In genomic region chr3:97971679-97972567, GRCh38 we compare ENCODE assay signal across 8 cellular contexts. TPM values are rescaled to one million over a fixed set of nuclear protein-coding genes. Genes with fewer than 3 reads are reported as not detected.
DNase-seq lines count a peak whose midpoint lies in the region; ATAC-seq and TF ChIP-seq lines count a peak whose summit lies in the region.

RIOX2 (minus strand) TSS chr3:97972431; CDS start chr3:97967593, 4,838 bp downstream.

- CTCF ChIA-PET in RWPE1 (lab: Yijun Ruan, JAX): interaction anchor here (0.8 to 1.0 kb wide), 2 partner anchors 49 to 54 kb away, joined by 3 to 8 read pairs; no protein-coding TSS in a partner anchor

- peak within 1 kb of the TSS; percentile 91 for H3K4me3 Mint-ChIP-seq in neural progenitor cell

- H3K9ac ChIP-seq in HUES64 (ENCODE audit: low read depth, low read length) (peak within 1 kb of the TSS; percentile 75), neural progenitor cell (no peak within 1 kb of the TSS), subcutaneous abdominal adipose tissue (ENCODE audit: low read length in 5 of 5) (peak within 1 kb of the TSS; percentile 54 to 84 (median 80))

- TF ChIP-seq CTCF in RWPE1 (conservative IDR thresholded peaks at IDR 0.05; ENCODE audit: low read depth) (no peak), foreskin fibroblast (IDR thresholded peaks at IDR 0.05; ENCODE audit: low read depth, low read length) (no peak), neural progenitor cell (IDR thresholded peaks at IDR 0.05) (no peak)

- H3K27me3 Mint-ChIP-seq in neural progenitor cell (ENCODE audit: insufficient read depth, low read depth): peaks cover 8% of the 10 kb centered on the region

- peaks cover 3% of the 10 kb centered on the region for H3K36me3 Mint-ChIP-seq in neural progenitor cell

- H3K4me1 Mint-ChIP-seq in neural progenitor cell: peaks cover 7% of the 10 kb centered on the region

- H3K27me3 ChIP-seq in HUES64 (ENCODE audit: insufficient read depth, low read length): peaks cover 29% of the 10 kb centered on the region
- H3K27me3 ChIP-seq in neural progenitor cell: peaks cover 21% of the 10 kb centered on the region
- H3K27me3 ChIP-seq in subcutaneous abdominal adipose tissue (ENCODE audit: control insufficient read depth in 5 of 5, insufficient read depth in 4 of 5, low read length in 5 of 5): no peaks in the 10 kb centered on the region

- peak within 1 kb of the TSS; percentile 78 for H2AFZ ChIP-seq in neural progenitor cell (replicated peaks)

- DNase-seq in DMS53 (lab: John Stamatoyannopoulos, UW) (peak; percentile 85), RWPE1 (ENCODE audit: low spot score) (peak; percentile 71), foreskin fibroblast (peak; percentile 67 to 87), neural progenitor cell (ENCODE audit: low spot score) (peak; percentile 77)
- DNase-seq in activated T-helper 9 cell treated with anti-CD3 and anti-CD28 coated beads, Interleukin-2, amount 50 U/mL, for 16 hours (ENCODE audit: low read depth): peak; percentile 74

- no peak within 1 kb of the TSS for H3K27ac ChIP-seq in HUES64 (ENCODE audit: low read depth, low read length)
- peak within 1 kb of the TSS; percentile 72 for H3K27ac ChIP-seq in RWPE1
- no peak within 1 kb of the TSS for H3K27ac ChIP-seq in neural progenitor cell
- H3K27ac ChIP-seq in subcutaneous abdominal adipose tissue (ENCODE audit: low read depth, low read length): peak within 1 kb of the TSS; percentile 83

- no peaks in the 10 kb centered on the region for H3F3A ChIP-seq in neural progenitor cell (ENCODE audit: low read depth)

- H3K9me3 Mint-ChIP-seq in neural progenitor cell: no peaks in the 10 kb centered on the region

- no peaks in the 10 kb centered on the region for H4K20me1 ChIP-seq in neural progenitor cell (ENCODE audit: low read depth)

- H3K79me2 ChIP-seq in neural progenitor cell (ENCODE audit: low read depth): no peaks in the 10 kb centered on the region

- H3K4me1 ChIP-seq in HUES64 (ENCODE audit: insufficient read depth, low read length): no peaks in the 10 kb centered on the region
- no peaks in the 10 kb centered on the region for H3K4me1 ChIP-seq in neural progenitor cell
- peaks cover 0 to 27% (median 20%) of the 10 kb centered on the region in 5 donors for H3K4me1 ChIP-seq in subcutaneous abdominal adipose tissue (ENCODE audit: control insufficient read depth in 5 of 5, insufficient read depth in 5 of 5, low read length in 5 of 5)

- H3K4me3 ChIP-seq in HUES64 (ENCODE audit: low read length) (peak within 1 kb of the TSS; percentile 74), foreskin fibroblast (ENCODE audit: low read depth in 1 of 2, low read length in 2 of 2) (peak within 1 kb of the TSS; percentile 59 to 64), neural progenitor cell (peak within 1 kb of the TSS; percentile 76), subcutaneous abdominal adipose tissue (ENCODE audit: low read depth in 1 of 5, low read length in 5 of 5) (peak within 1 kb of the TSS; percentile 65 to 77 (median 68))

- no peaks in the 10 kb centered on the region for H3K9me3 ChIP-seq in HUES64 (ENCODE audit: insufficient read depth, low read depth, low read length)
- no peaks in the 10 kb centered on the region for H3K9me3 ChIP-seq in neural progenitor cell (ENCODE audit: low read depth)
- H3K9me3 ChIP-seq in subcutaneous abdominal adipose tissue (ENCODE audit: control insufficient read depth in 5 of 5, low read length in 5 of 5): no peaks in the 10 kb centered on the region

- peak; percentile 90 for ATAC-seq in GM21447 (IDR thresholded peaks at IDR 0.05; ENCODE audit: unreplicated experiment)

- peak within 1 kb of the TSS; percentile 88 for H3K4me2 ChIP-seq in neural progenitor cell

- H3K36me3 ChIP-seq in HUES64 (ENCODE audit: insufficient read depth, low read length) (peaks cover 2% of the 10 kb centered on the region), neural progenitor cell (no peaks in the 10 kb centered on the region), subcutaneous abdominal adipose tissue (ENCODE audit: control insufficient read depth in 5 of 5, insufficient read depth in 5 of 5, low read length in 5 of 5) (peaks cover 0 to 4% (median 3%) of the 10 kb centered on the region in 5 donors)

- peak within 1 kb of the TSS; percentile 50 for H3K27ac Mint-ChIP-seq in neural progenitor cell

- WGBS in HUES64: 4% methylated on average over 79 of the region's 82 CpGs

- POLR2A ChIA-PET in RWPE1 (lab: Yijun Ruan, JAX; ENCODE audit: low non-redundant PET): interaction anchor here (0.6 kb wide), 1 partner anchor 832 kb away, joined by 3 read pairs; no protein-coding TSS in a partner anchor

RNA-seq across cellular contexts. Expression of gene RIOX2, which starts in this region (rescaled TPM):
- polyA plus RNA-seq in HUES64 (2013, experiment 1 of 2): 12.3 TPM
- polyA plus RNA-seq in HUES64 (2013, experiment 2 of 2): 10.9 TPM
- 10.4 TPM in 2 replicates for total RNA-seq in neural progenitor cell (ENCODE audit: low replicate concordance)

Comparison
In these comparisons a context has a peak if more than half of its experiments do, and no peak if none do; other contexts are left out.
1. H3K27ac ChIP-seq: peak in RWPE1 (single experiment) and subcutaneous abdominal adipose tissue (single experiment); none in HUES64 (single experiment) and neural progenitor cell (single experiment).
2. Peak in every context shown above with its lines, with median percentiles within 50 percentile points of each other: DNase-seq and H3K4me3 ChIP-seq.